8 cellular contexts compared by ENCODE assay signal in genomic region chr14:92460916-92461579, GRCh38. TPM values are rescaled to one million over a fixed set of nuclear protein-coding genes. Genes with fewer than 3 reads are reported as not detected.
DNase-seq lines count a peak whose midpoint lies in the region; ATAC-seq and TF ChIP-seq lines count a peak whose summit lies in the region.

No MANE protein-coding gene starts in this region.

- no peak overlapping the region for H3K4me3 Mint-ChIP-seq in activated T-cell treated with anti-CD3 and anti-CD28 coated beads, Interleukin-2, amount 50 U/mL, for 4 hours
- H3K4me3 Mint-ChIP-seq in type B pancreatic cell (no peak overlapping the region), T-helper 17 cell (no peak overlapping the region)

- no CpG with 5 or more reads among the region's 19 CpGs for WGBS in mesendoderm (ENCODE audit: extremely low coverage, insufficient coverage, low lambda C conversion rate)

- no peak overlapping the region for H3K4me2 ChIP-seq in mesendoderm (ENCODE audit: low read length)

- H2AK5ac ChIP-seq in mesendoderm (ENCODE audit: low read length), result no peak overlapping the region

- peak; percentile 35 to 63 for ATAC-seq in activated T-cell treated with anti-CD3 and anti-CD28 coated beads, Interleukin-2, amount 50 U/mL, for 4 hours
- peak; percentile 35 for ATAC-seq in Right ventricle myocardium superior (ENCODE audit: poor library complexity)
- no peak for ATAC-seq in T-helper 17 cell

- TF ChIP-seq CTCF in type B pancreatic cell (conservative IDR thresholded peaks at IDR 0.05), result no peak

- no peak overlapping the region for H3K4ac ChIP-seq in mesendoderm (ENCODE audit: low read depth, low read length)

- H3K18ac ChIP-seq in mesendoderm (ENCODE audit: low read length), result no peak overlapping the region

- no peak overlapping the region for H4K8ac ChIP-seq in mesendoderm (ENCODE audit: low read depth, low read length)

- peaks cover 16% of the 10 kb centered on the region for H3K4me1 Mint-ChIP-seq in activated T-cell treated with anti-CD3 and anti-CD28 coated beads, Interleukin-2, amount 50 U/mL, for 4 hours (ENCODE audit: low read depth)
- peaks cover 12% of the 10 kb centered on the region for H3K4me1 Mint-ChIP-seq in type B pancreatic cell (ENCODE audit: unreplicated experiment)
- H3K4me1 Mint-ChIP-seq in T-helper 17 cell, result peaks cover 3% of the 10 kb centered on the region

- H3K9me3 ChIP-seq in T-helper 17 cell (ENCODE audit: control insufficient read depth, low read length, poor library complexity, severe bottlenecking), result no peaks in the 10 kb centered on the region

- DNase-seq in activated T-cell treated with anti-CD3 and anti-CD28 coated beads, Interleukin-2, amount 50 U/mL, for 4 hours, result no peak
- DNase-seq in activated T-cell treated with anti-CD3 and anti-CD28 coated beads for 4 hours (no peak), NCI-H69 (lab: John Stamatoyannopoulos, UW) (peak; percentile 8), Right ventricle myocardium superior (peak; percentile 70), type B pancreatic cell (ENCODE audit: extremely low spot score, unreplicated experiment) (peak; percentile 29), mesendoderm (no peak), T-helper 17 cell (no peak), NCI-H510A (lab: John Stamatoyannopoulos, UW) (no peak)

- no peaks in the 10 kb centered on the region for H3K36me3 ChIP-seq in mesendoderm (ENCODE audit: control insufficient read depth, insufficient read depth, low read length)

- no peak overlapping the region for H2BK120ac ChIP-seq in mesendoderm (ENCODE audit: low read depth, low read length)

- no peak overlapping the region for H3K4me3 ChIP-seq in mesendoderm (ENCODE audit: low read length)

- no peak overlapping the region for H3K23ac ChIP-seq in mesendoderm (ENCODE audit: low read length)

- no peaks in the 10 kb centered on the region for H3K79me2 ChIP-seq in mesendoderm (ENCODE audit: control insufficient read depth, insufficient read depth, low read length)

- intact Hi-C loops in Right ventricle myocardium superior (cut with DNase I), result no loop called here

- H2BK5ac ChIP-seq in mesendoderm (ENCODE audit: low read length), result no peak overlapping the region

- no peaks in the 10 kb centered on the region for H3K27me3 Mint-ChIP-seq in activated T-cell treated with anti-CD3 and anti-CD28 coated beads, Interleukin-2, amount 50 U/mL, for 4 hours (ENCODE audit: low read depth)
- H3K27me3 Mint-ChIP-seq in type B pancreatic cell (peaks cover 3% of the 10 kb centered on the region), T-helper 17 cell (peaks cover 9% of the 10 kb centered on the region)

- H3K4me1 ChIP-seq in mesendoderm (ENCODE audit: control insufficient read depth, low read depth, low read length), result no peaks in the 10 kb centered on the region

- no peak overlapping the region for H3K9ac ChIP-seq in mesendoderm (ENCODE audit: low read length)

- no peak overlapping the region for H2BK15ac ChIP-seq in mesendoderm (replicated peaks; ENCODE audit: low read depth)

- no peak overlapping the region for H3K56ac ChIP-seq in mesendoderm (ENCODE audit: low read length)

- no peaks in the 10 kb centered on the region for H3K27me3 ChIP-seq in mesendoderm (ENCODE audit: insufficient read depth, low read length, poor library complexity)

- H3K27ac ChIP-seq in mesendoderm (ENCODE audit: low read depth, low read length), result no peak overlapping the region

- no peaks in the 10 kb centered on the region for H3K79me1 ChIP-seq in mesendoderm (ENCODE audit: low read length)

- no peaks in the 10 kb centered on the region for H3K36me3 Mint-ChIP-seq in activated T-cell treated with anti-CD3 and anti-CD28 coated beads, Interleukin-2, amount 50 U/mL, for 4 hours (ENCODE audit: insufficient read depth)
- H3K36me3 Mint-ChIP-seq in type B pancreatic cell (no peaks in the 10 kb centered on the region), T-helper 17 cell (ENCODE audit: low read depth) (no peaks in the 10 kb centered on the region)

- H3K27ac Mint-ChIP-seq in type B pancreatic cell, result no peak overlapping the region
- no peak overlapping the region for H3K27ac Mint-ChIP-seq in T-helper 17 cell

- no peak overlapping the region for H4K5ac ChIP-seq in mesendoderm (ENCODE audit: low read length)

- H3K9me3 Mint-ChIP-seq in activated T-cell treated with anti-CD3 and anti-CD28 coated beads, Interleukin-2, amount 50 U/mL, for 4 hours, result no peaks in the 10 kb centered on the region
- no peaks in the 10 kb centered on the region for H3K9me3 Mint-ChIP-seq in type B pancreatic cell

RNA-seq across cellular contexts. Expression of gene RIN3, which starts 52.5 kb away (rescaled TPM):
- 10 to 100 TPM; 14.2 to 24.3 (median 18.5) TPM for total RNA-seq in activated T-cell treated with anti-CD3 and anti-CD28 coated beads, Interleukin-2, amount 50 U/mL, for 4 hours
- total RNA-seq in Right ventricle myocardium superior (11.0 TPM), type B pancreatic cell (ENCODE audit: low replicate concordance) (11.3 and 12.9 TPM in 2 replicates), T-helper 17 cell (10 to 100 TPM; 49.3 to 70.0 TPM)
- 2.4 TPM for polyA plus RNA-seq in mesendoderm (2013, experiment 1 of 2)
- 2.3 TPM for polyA plus RNA-seq in mesendoderm (2013, experiment 2 of 2)

Comparison
In these comparisons a context has a peak if more than half of its experiments do, and no peak if none do; other contexts are left out.
1. DNase-seq: peak in NCI-H69 (single experiment), Right ventricle myocardium superior (single experiment) and type B pancreatic cell (single experiment); none in activated T-cell treated with anti-CD3 and anti-CD28 coated beads, Interleukin-2, amount 50 U/mL, for 4 hours (single experiment), activated T-cell treated with anti-CD3 and anti-CD28 coated beads for 4 hours (single experiment), mesendoderm (single experiment), T-helper 17 cell (0 of 3) and NCI-H510A (single experiment).